Comparison of ENCODE assay signal across 10 cellular contexts in the genomic region with DNA sequence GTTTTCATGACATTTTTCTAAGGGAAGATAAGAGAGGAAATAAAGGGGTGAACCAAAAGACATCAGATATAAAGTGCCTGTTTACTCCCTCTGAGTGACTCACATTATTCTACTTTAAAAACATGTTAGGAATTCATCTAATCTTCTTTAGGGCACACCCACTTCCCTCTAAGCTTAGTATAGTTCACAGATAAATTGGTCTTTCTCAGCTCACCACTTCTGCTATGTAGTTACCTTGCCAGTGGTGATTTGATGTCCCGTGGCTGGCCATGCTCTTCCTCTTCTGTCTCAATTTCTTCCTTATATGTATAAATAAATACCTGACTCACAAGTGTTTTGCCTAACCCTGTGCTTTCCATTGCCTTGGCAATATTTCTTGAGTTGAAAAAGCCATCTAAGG.
DNase-seq lines count a peak whose midpoint lies in the region; ATAC-seq and TF ChIP-seq lines count a peak whose summit lies in the region.
"Had no signal": no experiment of that assay in that cellular context is flagged by ENCODE, and none has a peak within 500 bp of the region (broad histone marks: within the 10 kb centered on the region; RNA-seq: fewer than 3 reads in every experiment).

No MANE protein-coding gene starts in this region.

- H3K9me3 ChIP-seq in Karpas-422 (ENCODE audit: low read length): no peaks in the 10 kb centered on the region

- H2AFZ ChIP-seq in Karpas-422 (ENCODE audit: low read length): no peak overlapping the region

- no peaks in the 10 kb centered on the region for H3K36me3 ChIP-seq in Karpas-422 (ENCODE audit: insufficient read depth, low read length)

- H4K20me1 ChIP-seq in Karpas-422 (ENCODE audit: insufficient read depth, low read depth, low read length): no peaks in the 10 kb centered on the region

- ATAC-seq in memory B cell (ENCODE audit: low read depth): no peak

- DNase-seq in AG09309 (ENCODE audit: low read depth) (peak; percentile 59), NCI-H82 (lab: John Stamatoyannopoulos, UW) (peak; percentile 39), choroid plexus epithelial cell (ENCODE audit: low read depth) (peak; percentile 95), memory B cell (ENCODE audit: low spot score in 2 of 2) (no peak), Karpas-422 (no peak), T-helper 1 cell (no peak), hepatic stellate cell (ENCODE audit: low spot score) (no peak)
- DNase-seq in T-helper 2 cell treated with Interferon-gamma antibody and Interleukin-4, amounts not matched to agents 5 μg/mL and 100 μg/mL, for 36 hours (ENCODE audit: low spot score): no peak
- DNase-seq: C1 segment of cervical spinal cord, NCI-H1436 had no signal

- H3K4me3 ChIP-seq in AG09309 (ENCODE audit: control insufficient read depth, low read depth, low read length) (no peak overlapping the region), choroid plexus epithelial cell (ENCODE audit: low read depth, low read length) (no peak overlapping the region), Karpas-422 (ENCODE audit: low read length) (no peak overlapping the region)

- no peak overlapping the region for H3K4me2 ChIP-seq in Karpas-422 (ENCODE audit: low read depth, low read length, poor library complexity, severe bottlenecking)

- peaks cover 4% of the 10 kb centered on the region for H3K4me1 Mint-ChIP-seq in memory B cell
- H3K4me1 Mint-ChIP-seq in T-helper 2 cell treated with Interferon-gamma antibody and Interleukin-4, amounts not matched to agents 5 μg/mL and 100 μg/mL, for 36 hours (ENCODE audit: low read depth): peaks cover 5% of the 10 kb centered on the region

- no peak overlapping the region for H3K27ac ChIP-seq in Karpas-422 (ENCODE audit: low read length)

- H3K4me1 ChIP-seq in Karpas-422 (ENCODE audit: low read length): no peaks in the 10 kb centered on the region

- peaks cover 34% of the 10 kb centered on the region for H3K79me2 ChIP-seq in Karpas-422 (ENCODE audit: low read length)

- no peak overlapping the region for H3K4me3 Mint-ChIP-seq in memory B cell
- no peak overlapping the region for H3K4me3 Mint-ChIP-seq in T-helper 2 cell treated with Interferon-gamma antibody and Interleukin-4, amounts not matched to agents 5 μg/mL and 100 μg/mL, for 36 hours

- no peak overlapping the region for H3K9ac ChIP-seq in Karpas-422 (ENCODE audit: low read length)

- H3K36me3 Mint-ChIP-seq in memory B cell: peaks cover 11% of the 10 kb centered on the region
- H3K36me3 Mint-ChIP-seq in T-helper 2 cell treated with Interferon-gamma antibody and Interleukin-4, amounts not matched to agents 5 μg/mL and 100 μg/mL, for 36 hours (ENCODE audit: low read depth): peaks cover 5% of the 10 kb centered on the region

- peak overlapping the region; percentile 31 for H3K27ac Mint-ChIP-seq in memory B cell
- no peak overlapping the region for H3K27ac Mint-ChIP-seq in T-helper 2 cell treated with Interferon-gamma antibody and Interleukin-4, amounts not matched to agents 5 μg/mL and 100 μg/mL, for 36 hours

- no peaks in the 10 kb centered on the region for H3K27me3 Mint-ChIP-seq in memory B cell
- H3K27me3 Mint-ChIP-seq in T-helper 2 cell treated with Interferon-gamma antibody and Interleukin-4, amounts not matched to agents 5 μg/mL and 100 μg/mL, for 36 hours (ENCODE audit: low read depth): no peaks in the 10 kb centered on the region

- TF ChIP-seq CTCF in AG09309 (IDR thresholded peaks at IDR 0.05; ENCODE audit: control insufficient read depth, insufficient read depth, low read depth, low read length, missing control alignments) (no peak), choroid plexus epithelial cell (conservative IDR thresholded peaks at IDR 0.05; ENCODE audit: low read depth, low read length) (no peak)

- H3K9me3 Mint-ChIP-seq in memory B cell: peaks cover 2% of the 10 kb centered on the region
- H3K9me3 Mint-ChIP-seq in T-helper 2 cell treated with Interferon-gamma antibody and Interleukin-4, amounts not matched to agents 5 μg/mL and 100 μg/mL, for 36 hours: peaks cover 4% of the 10 kb centered on the region

- no peaks in the 10 kb centered on the region for H3K9me2 ChIP-seq in Karpas-422 (replicated peaks; ENCODE audit: insufficient read depth, low read length)

- H3K27me3 ChIP-seq in Karpas-422 (ENCODE audit: low read length): no peaks in the 10 kb centered on the region

Comparison
In these comparisons a context has a peak if more than half of its experiments do, and no peak if none do; other contexts are left out.
1. DNase-seq: peak in AG09309 (single experiment), NCI-H82 (single experiment) and choroid plexus epithelial cell (single experiment); none in memory B cell (0 of 2), Karpas-422 (single experiment), T-helper 2 cell treated with Interferon-gamma antibody and Interleukin-4, amounts not matched to agents 5 μg/mL and 100 μg/mL, for 36 hours (single experiment), T-helper 1 cell (0 of 5) and hepatic stellate cell (single experiment).